12 cellular contexts compared by ENCODE assay signal in genomic region chr17:5921919-5922318, GRCh38.
A peak's percentile ranks its signal among the peaks of the same experiment; 100 is the strongest.
DNase-seq lines count a peak whose midpoint lies in the region; ATAC-seq and TF ChIP-seq lines count a peak whose summit lies in the region.
"Had no signal": no experiment of that assay in that cellular context is flagged by ENCODE, and none has a peak within 500 bp of the region (broad histone marks: within the 10 kb centered on the region; RNA-seq: fewer than 3 reads in every experiment).

No MANE protein-coding gene starts in this region.

- no peak overlapping the region for H3K4me3 ChIP-seq in SJCRH30
- H3K4me3 ChIP-seq in kidney epithelial cell (ENCODE audit: low read depth, low read length): no peak overlapping the region

- no peaks in the 10 kb centered on the region for H3K9me3 ChIP-seq in SJCRH30 (replicated peaks)

- no peaks in the 10 kb centered on the region for H3K9me3 Mint-ChIP-seq in activated naive CD4-positive, alpha-beta T cell treated with anti-CD3 and anti-CD28 coated beads, Interleukin-2, amount 50 U/mL, for 72 hours
- H3K9me3 Mint-ChIP-seq: natural killer cell treated with Interleukin-12 subunit alpha and Interleukin-12 subunit beta and Interleukin-15 and Interleukin-18, amount 100 ng/mL, for 72 hours had no signal

- H3K36me3 Mint-ChIP-seq in activated naive CD4-positive, alpha-beta T cell treated with anti-CD3 and anti-CD28 coated beads, Interleukin-2, amount 50 U/mL, for 72 hours: no peaks in the 10 kb centered on the region
- H3K36me3 Mint-ChIP-seq: IgD-negative memory B cell; natural killer cell treated with Interleukin-12 subunit alpha and Interleukin-12 subunit beta and Interleukin-15 and Interleukin-18, amount 100 ng/mL, for 72 hours had no signal

- TF ChIP-seq CTCF in kidney epithelial cell (IDR thresholded peaks at IDR 0.05; ENCODE audit: insufficient read depth, low read length, poor library complexity, severe bottlenecking) (no peak), GM20000 (IDR thresholded peaks at IDR 0.05; ENCODE audit: extremely low read depth, missing control alignments) (no peak)

- no peak for ATAC-seq in activated naive CD4-positive, alpha-beta T cell treated with anti-CD3 and anti-CD28 coated beads, Interleukin-2, amount 50 U/mL, for 72 hours
- no peak for ATAC-seq in GM19324 (IDR thresholded peaks at IDR 0.05; ENCODE audit: low FRiP score, unreplicated experiment)

- H3K4me1 ChIP-seq in SJCRH30: no peaks in the 10 kb centered on the region

- peak; percentile 23 for DNase-seq in HCEC 1CT
- DNase-seq in SJCRH30: peak; percentile 13 to 32
- DNase-seq in kidney epithelial cell (ENCODE audit: low read depth): peak; percentile 55
- DNase-seq in SHP77 treated with DMSO at 0.1 percent for 48 hours (lab: John Stamatoyannopoulos, UW): no peak
- no peak for DNase-seq in GM20000 (ENCODE audit: low spot score)
- no peak for DNase-seq in activated naive CD4-positive, alpha-beta T cell treated with anti-CD3 and anti-CD28 coated beads, Interleukin-2, amount 50 U/mL, for 72 hours (ENCODE audit: low spot score in 2 of 2)
- DNase-seq: activated CD4-positive, alpha-beta T cell treated with anti-CD3 and anti-CD28 coated beads for 48 hours; DMS53; effector memory CD4-positive, alpha-beta T cell had no signal

- H3K27me3 ChIP-seq in SJCRH30 (no peaks in the 10 kb centered on the region), kidney epithelial cell (ENCODE audit: control insufficient read depth, insufficient read depth, low read length) (no peaks in the 10 kb centered on the region)

- no peak overlapping the region for H3K27ac ChIP-seq in SJCRH30

- H3K27ac Mint-ChIP-seq in activated naive CD4-positive, alpha-beta T cell treated with anti-CD3 and anti-CD28 coated beads, Interleukin-2, amount 50 U/mL, for 72 hours: no peak overlapping the region
- H3K27ac Mint-ChIP-seq: natural killer cell treated with Interleukin-12 subunit alpha and Interleukin-12 subunit beta and Interleukin-15 and Interleukin-18, amount 100 ng/mL, for 72 hours had no signal

- no peaks in the 10 kb centered on the region for H3K36me3 ChIP-seq in SJCRH30
- no peaks in the 10 kb centered on the region for H3K36me3 ChIP-seq in kidney epithelial cell (ENCODE audit: control insufficient read depth, insufficient read depth, low read length)

Comparison
In these comparisons a context has a peak if more than half of its experiments do, and no peak if none do; other contexts are left out.
1. DNase-seq: peak in HCEC 1CT (single experiment), SJCRH30 (2 of 2) and kidney epithelial cell (single experiment); none in SHP77 treated with DMSO at 0.1 percent for 48 hours (single experiment), GM20000 (single experiment) and activated naive CD4-positive, alpha-beta T cell treated with anti-CD3 and anti-CD28 coated beads, Interleukin-2, amount 50 U/mL, for 72 hours (0 of 2).